ENCODE assay signal across 8 cellular contexts in the genomic region with DNA sequence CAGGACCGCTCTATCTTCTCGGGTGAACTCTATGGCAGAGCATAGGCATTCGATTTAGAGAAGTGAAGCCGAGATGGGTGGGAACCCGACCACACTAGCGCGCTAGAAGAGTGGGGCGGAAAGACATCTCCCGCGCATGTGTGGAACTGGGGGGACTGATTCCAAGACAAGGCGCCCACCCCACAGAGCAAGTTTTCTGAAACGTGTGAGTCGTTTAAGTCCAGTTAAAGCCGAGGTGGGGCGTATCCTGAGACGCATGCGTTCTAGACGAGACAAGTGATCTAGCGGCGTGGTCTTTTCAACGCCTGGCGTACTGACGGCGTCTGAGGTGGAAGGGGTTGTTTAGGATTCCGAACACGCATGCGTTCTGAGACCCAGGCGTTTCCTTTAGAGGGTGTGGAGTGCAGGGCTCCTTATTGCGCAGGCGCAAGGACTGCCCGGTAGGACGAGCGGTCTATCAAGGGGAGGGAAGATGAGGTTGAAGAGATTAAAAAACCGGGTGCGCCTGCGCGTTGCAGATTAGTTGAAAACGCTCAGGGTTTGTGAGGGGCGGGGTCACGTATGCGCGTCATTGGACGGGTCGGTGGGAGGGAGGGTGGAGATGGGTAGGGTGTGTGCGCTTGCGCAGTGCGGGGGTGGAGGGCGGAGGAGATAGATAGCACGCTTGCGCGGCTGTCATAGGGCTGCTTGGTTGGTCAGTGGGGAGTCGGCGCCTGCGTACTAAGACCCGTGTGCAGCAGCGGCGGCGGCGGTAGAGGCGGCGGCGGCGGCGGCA. TPM values are rescaled to one million over a fixed set of nuclear protein-coding genes. Genes with fewer than 3 reads are reported as not detected.
DNase-seq lines count a peak whose midpoint lies in the region; ATAC-seq and FAIRE-seq lines count a peak whose summit lies in the region.

EIF5A (plus strand) TSS at position 718 of the 775 bp plus-strand sequence. CDS start 2,008 bp downstream, outside the sequence.

- ATAC-seq in GM21737 (IDR thresholded peaks at IDR 0.05; ENCODE audit: unreplicated experiment) (peak; percentile 67), esophagus mucosa (peak; percentile 92)
- ATAC-seq in activated T-cell treated with anti-CD3 and anti-CD28 coated beads, Interleukin-2, amount 50 U/mL, for 72 hours (replicated peaks in 1 of 2): peak; percentile 78 to 79

- H3K27me3 ChIP-seq in muscle layer of duodenum (ENCODE audit: low read depth, low read length): no peaks in the 10 kb centered on the region

- peak within 1 kb of the TSS; percentile 91 for H3K27ac Mint-ChIP-seq in activated T-cell treated with anti-CD3 and anti-CD28 coated beads, Interleukin-2, amount 50 U/mL, for 72 hours

- no peaks in the 10 kb centered on the region for H3K27me3 Mint-ChIP-seq in activated T-cell treated with anti-CD3 and anti-CD28 coated beads, Interleukin-2, amount 50 U/mL, for 72 hours (ENCODE audit: low read depth)

- peak within 1 kb of the TSS; percentile 91 to 93 for H3K4me3 ChIP-seq in muscle layer of duodenum (ENCODE audit: low read depth in 1 of 2, low read length in 2 of 2)

- no peaks in the 10 kb centered on the region for H3K9me3 Mint-ChIP-seq in activated T-cell treated with anti-CD3 and anti-CD28 coated beads, Interleukin-2, amount 50 U/mL, for 72 hours

- H3K36me3 ChIP-seq in KOPT-K1 (ENCODE audit: insufficient read depth, low read length) (peaks cover 31% of the 10 kb centered on the region), muscle layer of duodenum (ENCODE audit: control insufficient read depth in 1 of 2, insufficient read depth in 2 of 2, low read length in 2 of 2) (peaks cover 21 to 37% of the 10 kb centered on the region in 2 donors)

- DNase-seq in DMS53 treated with DMSO at 0.1 percent for 48 hours (lab: John Stamatoyannopoulos, UW; ENCODE audit: unreplicated experiment): peak; percentile 100
- DNase-seq in RCC 7860 (ENCODE audit: low spot score): peak; percentile 99
- peak; percentile 100 for DNase-seq in activated T-cell treated with anti-CD3 and anti-CD28 coated beads, Interleukin-2, amount 50 U/mL, for 72 hours
- peak; percentile 100 for DNase-seq in stimulated activated CD8-positive, alpha-beta memory T cell treated with anti-CD3 and anti-CD28 coated beads, Interleukin-7, amount 100 ng/mL, for 4 hours (ENCODE audit: low read depth in 2 of 2)

- H3K27ac ChIP-seq in KOPT-K1 (ENCODE audit: low read depth, low read length, poor library complexity, severe bottlenecking): peak within 1 kb of the TSS; percentile 95
- H3K27ac ChIP-seq in muscle layer of duodenum (ENCODE audit: low read length): peak within 1 kb of the TSS; percentile 99

- H3K4me1 ChIP-seq in muscle layer of duodenum (ENCODE audit: control insufficient read depth in 1 of 2, insufficient read depth in 2 of 2, low read length in 2 of 2): peaks cover 9 to 26% of the 10 kb centered on the region in 2 donors

- peaks cover 27 to 32% of the 10 kb centered on the region in 2 donors for H3K36me3 Mint-ChIP-seq in activated T-cell treated with anti-CD3 and anti-CD28 coated beads, Interleukin-2, amount 50 U/mL, for 72 hours (ENCODE audit: insufficient read depth in 2 of 2)

- H3K4me1 Mint-ChIP-seq in activated T-cell treated with anti-CD3 and anti-CD28 coated beads, Interleukin-2, amount 50 U/mL, for 72 hours (ENCODE audit: low read depth): peaks cover 41% of the 10 kb centered on the region

- H3K4me3 Mint-ChIP-seq in activated T-cell treated with anti-CD3 and anti-CD28 coated beads, Interleukin-2, amount 50 U/mL, for 72 hours: peak within 1 kb of the TSS; percentile 85 to 94

- FAIRE-seq in RCC 7860 (lab: Jason Lieb, UNC): peak; percentile 90

- H3K9me3 ChIP-seq in KOPT-K1 (ENCODE audit: insufficient read depth, low read length, poor library complexity, severe bottlenecking) (no peaks in the 10 kb centered on the region), muscle layer of duodenum (ENCODE audit: control insufficient read depth in 1 of 2, low read length in 2 of 2) (no peaks in the 10 kb centered on the region)

RNA-seq across cellular contexts. Expression of gene EIF5A, which starts in this region (rescaled TPM):
- 100 to 1,000 TPM; 547 to 594 TPM for total RNA-seq in activated T-cell treated with anti-CD3 and anti-CD28 coated beads, Interleukin-2, amount 50 U/mL, for 72 hours
- 623 TPM for total RNA-seq in esophagus mucosa

Comparison
In these comparisons a context has a peak if more than half of its experiments do, and no peak if none do; other contexts are left out.
1. Peak in every context shown above with its lines: DNase-seq, ATAC-seq, H3K4me3 ChIP-seq and H3K27ac ChIP-seq.